ENCODE assay signal across 2 cellular contexts in the genomic region with DNA sequence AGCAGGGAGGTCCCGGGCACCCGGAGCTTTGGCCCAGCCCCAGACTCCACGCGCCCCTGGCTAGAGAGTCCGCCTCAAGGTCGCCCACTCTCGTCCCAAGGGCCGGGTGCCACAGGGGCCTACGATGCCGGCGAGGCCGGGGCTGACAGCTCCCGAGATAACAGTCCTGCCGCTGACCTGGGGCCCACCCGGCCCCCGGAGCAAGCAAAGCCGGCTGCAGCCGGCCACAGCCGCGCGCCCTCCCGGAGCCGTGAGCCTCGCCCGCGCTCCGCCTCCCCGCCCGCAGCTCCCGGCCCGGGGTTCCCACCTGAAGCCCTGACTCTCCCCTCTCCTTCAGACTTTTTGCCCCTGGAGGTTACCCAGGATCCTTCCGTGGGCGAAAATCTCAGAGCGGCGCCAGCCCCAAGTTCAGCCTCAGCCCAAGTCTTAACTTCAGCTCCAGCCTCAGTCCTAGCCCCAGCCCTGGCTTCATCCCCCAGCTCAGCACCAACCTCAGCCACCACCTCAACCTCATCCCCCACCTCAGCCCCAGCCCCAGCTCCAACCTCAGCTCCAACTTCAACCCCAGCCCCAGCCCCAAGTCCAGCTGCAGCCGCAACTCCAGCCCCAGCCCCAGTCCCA.
TF ChIP-seq lines count a peak whose summit lies in the region.

No MANE protein-coding gene starts in this region.

TF ChIP-seq in GM23338, 12 proteins besides CTCF, POLR2A, EP300 and RAD21 (continued from another document):
- TF ChIP-seq EZH2 (IDR thresholded peaks at IDR 0.05; ENCODE audit: low read depth, unreplicated experiment), result no peak
- no peak for TF ChIP-seq CREB1 (CRISPR knock-in tag; IDR thresholded peaks at IDR 0.05; ENCODE audit: low read depth)
- TF ChIP-seq POLR2AphosphoS5 (IDR thresholded peaks at IDR 0.05; ENCODE audit: low read depth), result no peak
- TF ChIP-seq ZNF114 (CRISPR knock-in tag; IDR thresholded peaks at IDR 0.05), result no peak
TF ChIP-seq in GM23338: peak in this region for 0.

TF ChIP-seq in H1, 55 proteins besides CTCF, POLR2A, EP300 and RAD21 (continued from another document):
- no peak for TF ChIP-seq GTF2F1 (IDR thresholded peaks at IDR 0.05; ENCODE audit: borderline replicate concordance, low read depth, low read length)
TF ChIP-seq in H1: peak in this region for 0.
